ENCODE assay signal across 15 cellular contexts in the genomic region with DNA sequence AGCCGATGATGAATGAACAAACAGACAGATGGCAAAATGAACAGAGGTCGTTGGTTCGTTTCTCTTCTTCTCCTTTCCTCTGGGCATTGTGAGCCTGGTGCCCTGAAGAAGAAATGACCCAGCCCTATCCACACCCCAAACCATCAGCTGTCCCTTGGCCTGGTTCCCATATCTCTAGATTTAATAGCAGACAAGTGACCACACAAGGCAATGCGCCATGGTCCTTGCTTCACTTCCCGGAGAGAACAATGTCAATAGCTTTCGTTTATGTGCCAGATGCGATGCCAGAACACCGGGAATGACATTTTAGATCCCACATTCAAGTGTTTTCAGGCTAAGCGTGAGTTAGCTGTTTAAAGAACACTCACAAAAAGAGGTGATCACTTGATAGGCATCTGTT. TPM values are rescaled to one million over a fixed set of nuclear protein-coding genes. Genes with fewer than 3 reads are reported as not detected.
DNase-seq lines count a peak whose midpoint lies in the region; ATAC-seq and TF ChIP-seq lines count a peak whose summit lies in the region.
"Had no signal": no experiment of that assay in that cellular context is flagged by ENCODE, and none has a peak within 500 bp of the region (broad histone marks: within the 10 kb centered on the region; RNA-seq: fewer than 3 reads in every experiment).

No MANE protein-coding gene starts in this region.

- no peaks in the 10 kb centered on the region for H3K9me3 ChIP-seq in heart left ventricle
- no peaks in the 10 kb centered on the region for H3K9me3 ChIP-seq in upper lobe of left lung
- H3K9me3 ChIP-seq: Caco-2 had no signal

- H3K4me3 Mint-ChIP-seq in stimulated activated memory B cell treated with anti-CD40 and anti-IgM and Interleukin-4, amounts not matched to agents 10 μg/mL and 1 μg/mL and 100 μg/mL, for 72 hours, result no peak overlapping the region

- TF ChIP-seq POLR2A in heart left ventricle (IDR thresholded peaks at IDR 0.05) (no peak), upper lobe of left lung (IDR thresholded peaks at IDR 0.05) (peak in 1 of 4 donors; percentile 15)

- ATAC-seq in heart left ventricle (peak in 1 of 4 donors; percentile 12), upper lobe of left lung (ENCODE audit: low FRiP score in 2 of 2) (peak; percentile 31 to 52), GM18873 (IDR thresholded peaks at IDR 0.05; ENCODE audit: low FRiP score, unreplicated experiment) (no peak)
- no peak for ATAC-seq in stimulated activated memory B cell treated with anti-CD40 and anti-IgM and Interleukin-4, amounts not matched to agents 10 μg/mL and 1 μg/mL and 100 μg/mL, for 72 hours

- no peak overlapping the region for H3K27ac Mint-ChIP-seq in stimulated activated memory B cell treated with anti-CD40 and anti-IgM and Interleukin-4, amounts not matched to agents 10 μg/mL and 1 μg/mL and 100 μg/mL, for 72 hours

- DNase-seq in heart left ventricle (peak in 1 of 5 donors; percentile 41), cardiac septum (ENCODE audit: low spot score) (no peak), dermis microvascular lymphatic vessel endothelial cell (ENCODE audit: low read depth in 2 of 2) (peak; percentile 52 to 64), myocyte (ENCODE audit: low read depth) (peak; percentile 92), upper lobe of left lung (peak in 1 of 2 donors; percentile 85), DMS 273 treated with DMSO at 0.1 percent for 48 hours (lab: John Stamatoyannopoulos, UW) (no peak)
- DNase-seq: ACHN; activated naive CD4-positive, alpha-beta T cell treated with Interleukin-2 at 50 U/mL for 16 hours; brain microvascular endothelial cell; Caco-2; naive B cell; stimulated activated CD4-positive, alpha-beta T cell treated with anti-CD3 and anti-CD28 coated beads, Interleukin-4, amount 100 ng/mL, for 24 hours; WERI-Rb-1 had no signal

- H3K36me3 Mint-ChIP-seq in stimulated activated memory B cell treated with anti-CD40 and anti-IgM and Interleukin-4, amounts not matched to agents 10 μg/mL and 1 μg/mL and 100 μg/mL, for 72 hours, result no peaks in the 10 kb centered on the region
- H3K36me3 Mint-ChIP-seq: naive B cell had no signal

- H3K27ac ChIP-seq in heart left ventricle (peak overlapping the region in 9 of 12 donors; percentile 3 to 51 (median 43)), upper lobe of left lung (peak overlapping the region; percentile 79 to 94 (median 90))
- H3K27ac ChIP-seq: brain microvascular endothelial cell, WERI-Rb-1 had no signal

- intact Hi-C loops in heart left ventricle (cut with DNase I), result no loop called here
- intact Hi-C loops in cardiac septum (cut with DNase I), result no loop called here

- H3K27me3 Mint-ChIP-seq in stimulated activated memory B cell treated with anti-CD40 and anti-IgM and Interleukin-4, amounts not matched to agents 10 μg/mL and 1 μg/mL and 100 μg/mL, for 72 hours, result no peaks in the 10 kb centered on the region
- H3K27me3 Mint-ChIP-seq: naive B cell had no signal

- H3K4me3 ChIP-seq in heart left ventricle (no peak overlapping the region), upper lobe of left lung (no peak overlapping the region)

- H3K27me3 ChIP-seq in heart left ventricle, result no peaks in the 10 kb centered on the region
- H3K27me3 ChIP-seq in upper lobe of left lung, result no peaks in the 10 kb centered on the region
- H3K27me3 ChIP-seq: brain microvascular endothelial cell had no signal

- no peaks in the 10 kb centered on the region for H3K9me3 Mint-ChIP-seq in stimulated activated memory B cell treated with anti-CD40 and anti-IgM and Interleukin-4, amounts not matched to agents 10 μg/mL and 1 μg/mL and 100 μg/mL, for 72 hours
- H3K9me3 Mint-ChIP-seq: naive B cell had no signal

- H3K4me1 ChIP-seq in heart left ventricle (peaks cover 0 to 36% (median 13%) of the 10 kb centered on the region in 12 donors), upper lobe of left lung (peaks cover 18 to 39% (median 27%) of the 10 kb centered on the region in 4 donors)
- H3K4me1 ChIP-seq: Caco-2 had no signal

- peak in 2 of 4 donors; percentile 37 to 86 for TF ChIP-seq EP300 in upper lobe of left lung (IDR thresholded peaks at IDR 0.05)

- H3K4me1 Mint-ChIP-seq in stimulated activated memory B cell treated with anti-CD40 and anti-IgM and Interleukin-4, amounts not matched to agents 10 μg/mL and 1 μg/mL and 100 μg/mL, for 72 hours, result no peaks in the 10 kb centered on the region

- 53 to 70% (median 64%) methylated on average over 9 of the region's 9 CpGs for WGBS in heart left ventricle, 4 donors
- WGBS in upper lobe of left lung, 2 donors, result 44 to 55% methylated on average over 9 of the region's 9 CpGs

- TF ChIP-seq CTCF in heart left ventricle (IDR thresholded peaks at IDR 0.05), result no peak
- no peak for TF ChIP-seq CTCF in upper lobe of left lung (IDR thresholded peaks at IDR 0.05)

- H3K36me3 ChIP-seq in heart left ventricle, result no peaks in the 10 kb centered on the region
- no peaks in the 10 kb centered on the region for H3K36me3 ChIP-seq in upper lobe of left lung
- H3K36me3 ChIP-seq: brain microvascular endothelial cell had no signal

RNA-seq across cellular contexts. Expression of a gene that starts 17.7 kb away (rescaled TPM):
- total RNA-seq in heart left ventricle (1 to 10 TPM in 7 of 9 donors, under 1 TPM in 2; 0.66 to 5.2 (median 1.4) TPM), cardiac septum (1.5 TPM), dermis microvascular lymphatic vessel endothelial cell (6.4 and 12.5 TPM in 2 replicates), myocyte (1.2 and 1.3 TPM in 2 replicates), upper lobe of left lung (1 to 10 TPM; 1.0 to 4.2 (median 2.8) TPM)
- polyA plus RNA-seq in heart left ventricle, result 1 to 10 TPM in 1 of 2 donors, under 1 TPM in 1; 0.50 to 3.0 TPM
- 2.8 TPM for polyA plus RNA-seq in myocyte (2012)

Comparison
In these comparisons a context has a peak if more than half of its experiments do, and no peak if none do; other contexts are left out.
1. ATAC-seq: peak in upper lobe of left lung (2 of 2); none in GM18873 (single experiment) and stimulated activated memory B cell treated with anti-CD40 and anti-IgM and Interleukin-4, amounts not matched to agents 10 μg/mL and 1 μg/mL and 100 μg/mL, for 72 hours (single experiment).
2. DNase-seq: peak in dermis microvascular lymphatic vessel endothelial cell (2 of 2) and myocyte (single experiment); none in cardiac septum (single experiment) and DMS 273 treated with DMSO at 0.1 percent for 48 hours (single experiment).